Comparison of ENCODE assay signal across 1 cellular context in the genomic region with DNA sequence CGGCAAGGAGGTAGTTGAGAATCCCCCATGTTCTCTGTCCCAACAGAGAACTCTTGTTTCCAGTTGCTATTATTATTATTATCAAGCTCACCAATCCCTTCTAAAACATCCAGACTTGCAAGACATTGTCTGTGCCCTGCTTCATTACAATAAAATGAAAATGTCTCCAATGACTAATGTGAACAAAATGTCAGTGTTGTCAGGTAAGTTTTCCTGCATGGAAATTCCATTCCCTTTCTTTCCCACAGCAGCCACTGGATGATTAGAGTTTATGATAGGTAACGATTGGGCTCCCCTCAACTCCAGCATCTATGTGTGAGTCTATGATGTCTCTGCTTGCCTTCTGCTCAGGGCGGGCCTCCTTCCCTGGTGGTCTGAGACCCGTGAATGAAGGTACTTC.
A peak's percentile ranks its signal among the peaks of the same experiment; 100 is the strongest.
TF ChIP-seq lines count a peak whose summit lies in the region.

No MANE protein-coding gene starts in this region.

TF ChIP-seq in endothelial cell of umbilical vein, 7 proteins besides CTCF, POLR2A, EP300 and RAD21:
- no peak for TF ChIP-seq GATA2 (IDR thresholded peaks at IDR 0.05; ENCODE audit: insufficient read depth, insufficient read length, low read depth, low read length)
- peak; percentile 21 for TF ChIP-seq JUN (IDR thresholded peaks at IDR 0.05; ENCODE audit: borderline replicate concordance, insufficient read depth, insufficient read length, low read depth)
